8 cellular contexts compared by ENCODE assay signal in genomic region chr11:123054301-123055065, GRCh38. TPM values are rescaled to one million over a fixed set of nuclear protein-coding genes. Genes with fewer than 3 reads are reported as not detected.
DNase-seq lines count a peak whose midpoint lies in the region; ATAC-seq, FAIRE-seq and TF ChIP-seq lines count a peak whose summit lies in the region.

No MANE protein-coding gene starts in this region.

- peak overlapping the region; percentile 55 for H3K27ac Mint-ChIP-seq in HFFc6

- intact Hi-C loops in left colon (cut with DNase I, micrococcal nuclease): no loop called here

- in situ Hi-C loops in ACHN (cut with HindIII; ENCODE audit: low pct_ligation_motif_present, low pct_unique_long_range_greater_than_20kb, low sequenced_read_pairs): no loop called here

- H3K9me3 Mint-ChIP-seq in HFFc6: no peaks in the 10 kb centered on the region

- no peak overlapping the region for H3K4me3 Mint-ChIP-seq in HFFc6

- H3K27ac ChIP-seq in tibial nerve: peak overlapping the region in 2 of 4 donors; percentile 13 to 23

- H3K4me1 Mint-ChIP-seq in HFFc6 (ENCODE audit: low read depth): peaks cover 30% of the 10 kb centered on the region

- 26 to 32% methylated on average over 11 of the region's 11 CpGs for WGBS in tibial nerve, 2 donors

- TF ChIP-seq POLR2A in tibial nerve (IDR thresholded peaks at IDR 0.05): no peak

- DNase-seq in ACHN (peak; percentile 74), HFFc6 (peak; percentile 68), MV-4-11 (lab: John Stamatoyannopoulos, UW) (peak; percentile 67), RPMI7951 (ENCODE audit: low read depth) (peak; percentile 76), bronchial epithelial cell (ENCODE audit: low read depth) (peak; percentile 66), left colon (no peak), tibial nerve (ENCODE audit: low spot score in 2 of 2) (peak in 1 of 2 donors; percentile 37)

- no peak for FAIRE-seq in bronchial epithelial cell (lab: Jason Lieb, UNC)

- no peaks in the 10 kb centered on the region for H3K27me3 ChIP-seq in bronchial epithelial cell (ENCODE audit: control insufficient read depth, insufficient read depth, low read length)
- H3K27me3 ChIP-seq in tibial nerve: no peaks in the 10 kb centered on the region

- peaks cover 8% of the 10 kb centered on the region for H3K27me3 Mint-ChIP-seq in HFFc6 (ENCODE audit: insufficient read depth)

- TF ChIP-seq CTCF in GM12875 (IDR thresholded peaks at IDR 0.05; ENCODE audit: borderline replicate concordance, insufficient read depth, low read depth, low read length) (peak; percentile 56; the same call in 1 of the 2 replicates), HFFc6 (IDR thresholded peaks at IDR 0.05) (peak; percentile 92), bronchial epithelial cell (IDR thresholded peaks at IDR 0.05; ENCODE audit: insufficient read depth, low read length, severe bottlenecking) (peak; percentile 61), tibial nerve (IDR thresholded peaks at IDR 0.05) (peak; percentile 58 to 70 (median 62))

- peaks cover 28% of the 10 kb centered on the region for H3K36me3 Mint-ChIP-seq in HFFc6 (ENCODE audit: low read depth)

- ATAC-seq in left colon: peak; percentile 86

- no peak overlapping the region for H3K4me3 ChIP-seq in GM12875 (ENCODE audit: low read depth, low read length)
- no peak overlapping the region for H3K4me3 ChIP-seq in bronchial epithelial cell (ENCODE audit: low read depth, low read length)
- H3K4me3 ChIP-seq in tibial nerve: no peak overlapping the region

- H3K9me3 ChIP-seq in tibial nerve: no peaks in the 10 kb centered on the region

- H3K36me3 ChIP-seq in bronchial epithelial cell (ENCODE audit: control insufficient read depth, insufficient read depth, low read length) (peaks cover 16% of the 10 kb centered on the region), tibial nerve (peaks cover 3 to 65% (median 17%) of the 10 kb centered on the region in 3 donors)

- no peak for TF ChIP-seq EP300 in tibial nerve (IDR thresholded peaks at IDR 0.05)

- H3K4me1 ChIP-seq in tibial nerve: peaks cover 0 to 57% (median 20%) of the 10 kb centered on the region in 4 donors

RNA-seq across cellular contexts. Expression of gene HSPA8, which starts 7.5 kb away (rescaled TPM):
- total RNA-seq in HFFc6 (2021; fragmentation: NEBNext Ultra II Directional; extraction: Animal tissue kit (Norgen Biotek cat#: 25700)): 1,000 to 10,000 TPM; 1,520 to 2,256 (median 2,072) TPM
- 1,612 and 2,183 TPM in 2 replicates for total RNA-seq in RPMI7951 (2014; rRNA removed; shearing (Covaris generic))
- total RNA-seq in bronchial epithelial cell: 846 and 1,277 TPM in 2 replicates
- 100 to 1,000 TPM; 553 to 705 TPM for total RNA-seq in left colon
- total RNA-seq in tibial nerve: 100 to 1,000 TPM; 425 to 660 (median 550) TPM

Comparison
In these comparisons a context has a peak if more than half of its experiments do, and no peak if none do; other contexts are left out.
1. DNase-seq: peak in ACHN (single experiment), HFFc6 (single experiment), MV-4-11 (single experiment), RPMI7951 (single experiment) and bronchial epithelial cell (single experiment); none in left colon (0 of 2).
2. Peak in every context shown above with its lines, with median percentiles within 50 percentile points of each other: CTCF ChIP-seq.